ENCODE assay signal across 10 cellular contexts in genomic region chr4:101282076-101282844, GRCh38.
DNase-seq lines count a peak whose midpoint lies in the region; ATAC-seq, FAIRE-seq and TF ChIP-seq lines count a peak whose summit lies in the region.
"Had no signal": no experiment of that assay in that cellular context is flagged by ENCODE, and none has a peak within 500 bp of the region (broad histone marks: within the 10 kb centered on the region; RNA-seq: fewer than 3 reads in every experiment).

No MANE protein-coding gene starts in this region.

- WGBS in hepatocyte (ENCODE audit: low lambda C conversion rate, missing lambda C conversion rate), result 87% methylated on average over 4 of the region's 4 CpGs
- WGBS in mammary epithelial cell (ENCODE audit: low coverage, missing lambda C conversion rate), result 94% methylated on average over 4 of the region's 4 CpGs

- H4K20me1 ChIP-seq in hepatocyte (ENCODE audit: insufficient read depth, poor library complexity, severe bottlenecking) (peaks cover 22% of the 10 kb centered on the region), mammary epithelial cell (ENCODE audit: insufficient read depth, low read length) (no peaks in the 10 kb centered on the region)

- no TSS peak for BruUV-seq in mammary epithelial cell (replicated peaks; lab: Mats Ljungman, UMichigan)

- CTCF ChIA-PET in mammary epithelial cell (lab: Charles Lee; ENCODE audit: low non-redundant PET), result no interaction called here

- intact Hi-C loops in mammary epithelial cell (cut with micrococcal nuclease), result no loop called here

- no peaks in the 10 kb centered on the region for H3K9me3 ChIP-seq in neutrophil
- no peaks in the 10 kb centered on the region for H3K9me3 ChIP-seq in hepatocyte (ENCODE audit: low read depth)
- no peaks in the 10 kb centered on the region for H3K9me3 ChIP-seq in mammary epithelial cell (replicated peaks; ENCODE audit: insufficient read depth, low read length)
- H3K9me3 ChIP-seq: heart right ventricle, tibial artery had no signal

- H3K36me3 ChIP-seq in neutrophil (no peaks in the 10 kb centered on the region), hepatocyte (replicated peaks; ENCODE audit: insufficient read depth, low read depth) (no peaks in the 10 kb centered on the region), mammary epithelial cell (ENCODE audit: insufficient read depth, low read length) (no peaks in the 10 kb centered on the region)
- H3K36me3 ChIP-seq: heart right ventricle, tibial artery had no signal

- H2AFZ ChIP-seq in hepatocyte, result no peak overlapping the region
- no peak overlapping the region for H2AFZ ChIP-seq in mammary epithelial cell (ENCODE audit: low read depth, low read length)

- H3K4me2 ChIP-seq in hepatocyte (no peak overlapping the region), mammary epithelial cell (ENCODE audit: insufficient read depth, low read depth, low read length) (no peak overlapping the region)

- in situ Hi-C loops in mammary epithelial cell (cut with MboI; ENCODE audit: low sequenced_read_pairs in 2 of 2), result no loop called here

- H3K4me1 ChIP-seq in neutrophil (ENCODE audit: control insufficient read depth in 1 of 2, insufficient read depth in 1 of 2, low read depth in 1 of 2, low read length in 1 of 2) (peaks cover 30 to 44% of the 10 kb centered on the region in 2 experiments), hepatocyte (ENCODE audit: insufficient read depth) (peaks cover 7% of the 10 kb centered on the region), mammary epithelial cell (ENCODE audit: insufficient read depth, low read length) (peaks cover 11% of the 10 kb centered on the region)

- no peak for TF ChIP-seq CTCF in neutrophil (IDR thresholded peaks at IDR 0.05)
- no peak for TF ChIP-seq CTCF in hepatocyte (IDR thresholded peaks at IDR 0.05; ENCODE audit: poor library complexity)
- TF ChIP-seq CTCF in mammary epithelial cell (conservative IDR thresholded peaks at IDR 0.05 in 1 of 2, IDR thresholded peaks at IDR 0.05 in 1 of 2; ENCODE audit: extremely low read depth in 1 of 2, insufficient read depth in 1 of 2, low read depth in 1 of 2, low read length in 2 of 2), result no peak

- H3K9me2 ChIP-seq in hepatocyte (replicated peaks; ENCODE audit: insufficient read depth), result no peaks in the 10 kb centered on the region

- no peak overlapping the region for H3K4me3 ChIP-seq in neutrophil (ENCODE audit: low read depth in 1 of 2, low read length in 1 of 2)
- no peak overlapping the region for H3K4me3 ChIP-seq in hepatocyte
- H3K4me3 ChIP-seq in mammary epithelial cell (replicated peaks in 1 of 3; ENCODE audit: insufficient read depth in 1 of 3, low read depth in 2 of 3, low read length in 3 of 3), result no peak overlapping the region
- H3K4me3 ChIP-seq: heart right ventricle, tibial artery had no signal

- H3K27ac ChIP-seq in neutrophil (peak overlapping the region; percentile 76), hepatocyte (no peak overlapping the region), mammary epithelial cell (ENCODE audit: insufficient read depth, low read depth, low read length) (no peak overlapping the region)
- H3K27ac ChIP-seq: tibial artery had no signal

- H3K79me2 ChIP-seq in hepatocyte (peaks cover 84% of the 10 kb centered on the region), mammary epithelial cell (ENCODE audit: insufficient read depth, low read length) (peaks cover 94% of the 10 kb centered on the region)

- H3K9ac ChIP-seq in mammary epithelial cell (ENCODE audit: insufficient read depth, low read length), result no peak overlapping the region

- DNase-seq in GM18507 (ENCODE audit: extremely low spot score, insufficient read length, low read depth), result no peak
- peak; percentile 24 for DNase-seq in activated CD8-positive, alpha-beta memory T cell treated with anti-CD3 and anti-CD28 coated beads, Interleukin-2, amount 50 U/mL, for 4 hours
- no peak for DNase-seq in hepatocyte (ENCODE audit: low spot score)
- DNase-seq in mammary epithelial cell, result no peak
- DNase-seq in nucleus accumbens (lab: John Stamatoyannopoulos, UW), result no peak
- no peak for DNase-seq in SW 1271 (lab: John Stamatoyannopoulos, UW)
- DNase-seq: heart right ventricle had no signal

- ATAC-seq in HG03045 (IDR thresholded peaks at IDR 0.05; ENCODE audit: unreplicated experiment), result peak; percentile 69

- H3K27me3 ChIP-seq in neutrophil (no peaks in the 10 kb centered on the region), hepatocyte (no peaks in the 10 kb centered on the region), mammary epithelial cell (ENCODE audit: insufficient read depth, low read length) (no peaks in the 10 kb centered on the region)
- H3K27me3 ChIP-seq: heart right ventricle, tibial artery had no signal

- peak; percentile 80 for FAIRE-seq in GM18507 (lab: Jason Lieb, UNC)

- dilution Hi-C loops in mammary epithelial cell (cut with HindIII; ENCODE audit: low sequenced_read_pairs), result no loop called here
